ENCODE assay signal across 9 cellular contexts in the genomic region with DNA sequence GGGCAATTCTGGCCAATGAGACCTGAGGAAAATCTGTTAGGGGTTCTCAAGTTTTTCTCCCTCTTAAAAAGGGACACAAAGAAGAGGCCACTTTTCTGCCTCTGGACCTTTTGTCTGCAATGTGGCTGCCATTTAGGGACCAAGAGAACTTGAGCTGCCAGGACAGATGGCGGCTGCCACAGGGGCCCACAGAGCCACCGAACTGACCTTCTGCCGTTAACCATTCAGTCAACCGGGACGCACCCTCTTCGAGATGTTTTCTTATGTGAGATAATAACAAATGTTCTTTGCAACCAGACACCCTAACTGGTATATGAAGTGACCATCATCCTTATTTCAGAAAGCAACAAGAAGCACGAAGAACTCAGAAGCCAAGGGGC.
"Had no signal": no experiment of that assay in that cellular context is flagged by ENCODE, and none has a peak within 500 bp of the region (broad histone marks: within the 10 kb centered on the region; RNA-seq: fewer than 3 reads in every experiment).

No MANE protein-coding gene starts in this region.

- FAIRE-seq: endometrium had no signal

- H3K27me3 ChIP-seq: foreskin keratinocyte had no signal

- H3K4me3 ChIP-seq: lung, spleen, thoracic aorta had no signal

- H3K36me3 ChIP-seq: spleen, thoracic aorta had no signal

- H3K9me3 ChIP-seq: spleen, thoracic aorta had no signal

- H3K27ac ChIP-seq: foreskin keratinocyte, spleen, thoracic aorta had no signal

- DNase-seq: activated naive CD4-positive, alpha-beta T cell; activated T-cell treated with anti-CD3 and anti-CD28 coated beads, Interleukin-2, amount 50 U/mL, for 1 hour; effector CD4-positive, alpha-beta T cell; foreskin keratinocyte; immature natural killer cell; spleen had no signal
